20 cellular contexts compared by ENCODE assay signal in genomic region chr5:172312286-172312685, GRCh38.
"Had no signal": no experiment of that assay in that cellular context is flagged by ENCODE, and none has a peak within 500 bp of the region (broad histone marks: within the 10 kb centered on the region; RNA-seq: fewer than 3 reads in every experiment).

No MANE protein-coding gene starts in this region.

- H3K27ac ChIP-seq: adrenal gland, body of pancreas, foreskin keratinocyte, hepatocyte, neutrophil, parathyroid adenoma, right lobe of liver, spleen, thyroid gland, WERI-Rb-1 had no signal

- H3K36me3 ChIP-seq: adrenal gland, neutrophil, right lobe of liver, spleen, thyroid gland, WERI-Rb-1 had no signal

- H3K4me3 ChIP-seq: adrenal gland, body of pancreas, hepatocyte, right lobe of liver, spleen, thyroid gland had no signal

- DNase-seq: activated CD4-positive, alpha-beta T cell treated with anti-CD3 and anti-CD28 coated beads, Interleukin-2, amount 50 U/mL, for 48 hours; activated gamma-delta T cell treated with Interleukin-2 at 50 U/mL for 16 hours; body of pancreas; effector memory CD8-positive, alpha-beta T cell; foreskin keratinocyte; mesendoderm; natural killer cell; spleen; stimulated activated CD8-positive, alpha-beta memory T cell treated with anti-CD3 and anti-CD28 coated beads, Interleukin-4, amount 100 ng/mL, for 48 hours; stimulated activated naive CD4-positive, alpha-beta T cell; T-helper 2 cell; thyroid gland; WERI-Rb-1 had no signal

- H3K4me1 ChIP-seq: body of pancreas, parathyroid adenoma, right lobe of liver, spleen, thyroid gland had no signal

- ATAC-seq: activated naive CD4-positive, alpha-beta T cell treated with anti-CD3 and anti-CD28 coated beads, Interleukin-2, amount 50 U/mL, for 72 hours; body of pancreas; effector memory CD8-positive, alpha-beta T cell; foreskin keratinocyte; left cardiac atrium; natural killer cell; right lobe of liver had no signal

- H3K9me3 ChIP-seq: adrenal gland, body of pancreas, neutrophil, right lobe of liver, spleen, thyroid gland had no signal

- H3K27me3 ChIP-seq: adrenal gland, body of pancreas, foreskin keratinocyte, hepatocyte, neutrophil, right lobe of liver, spleen, thyroid gland had no signal
